Comparison of ENCODE assay signal across 8 cellular contexts in genomic region chr17:7716901-7717755, GRCh38. TPM values are rescaled to one million over a fixed set of nuclear protein-coding genes. Genes with fewer than 3 reads are reported as not detected.
DNase-seq lines count a peak whose midpoint lies in the region; ATAC-seq, FAIRE-seq and TF ChIP-seq lines count a peak whose summit lies in the region.

Gene DNAH2, plus strand, starts transcription at chr17:7717744. Its CDS starts 1,991 bp downstream, at chr17:7719735.

- H3K4me1 Mint-ChIP-seq in Calu3 (ENCODE audit: low read depth, unreplicated experiment) = peaks cover 17% of the 10 kb centered on the region

- peak within 1 kb of the TSS; percentile 50 for H3K9ac ChIP-seq in NT2/D1 (ENCODE audit: insufficient read length, low read depth)

- peaks cover 11% of the 10 kb centered on the region for H3K27me3 ChIP-seq in NT2/D1 (ENCODE audit: insufficient read depth, insufficient read length)
- H3K27me3 ChIP-seq in adrenal gland = peaks cover 6% of the 10 kb centered on the region
- H3K27me3 ChIP-seq in uterus = no peaks in the 10 kb centered on the region

- 0 to 2% (median 1%) methylated on average over 7 to 64 of the region's 64 CpGs for WGBS in adrenal gland, 4 donors

- DNase-seq in Calu3 (peak; percentile 77), HTR-8/SVneo (ENCODE audit: insufficient read length, low spot score) (peak; percentile 91), NT2/D1 (ENCODE audit: low read depth, low spot score) (peak; percentile 83), adrenal gland (peak; percentile 63 to 88 (median 79)), Right ventricle myocardium superior (peak; percentile 78), omental fat pad (ENCODE audit: low spot score) (no peak), uterus (peak; percentile 76 to 88)

- BruUV-seq in Calu3 (replicated peaks; lab: Mats Ljungman, UMichigan) = no TSS peak

- CTCF ChIA-PET in Calu3 (lab: Charles Lee) = interaction anchor here (0.6 to 1.6 kb wide), 3 partner anchors 30 to 157 kb away, joined by 3 to 4 read pairs (median 3); partner anchors contain the start of gene TP53

- H3K27ac Mint-ChIP-seq in Calu3 (ENCODE audit: unreplicated experiment) = peak within 1 kb of the TSS; percentile 36

- peak within 1 kb of the TSS; percentile 78 for H3K4me3 Mint-ChIP-seq in Calu3 (ENCODE audit: low read depth, unreplicated experiment)

- no peaks in the 10 kb centered on the region for H3K9me3 Mint-ChIP-seq in Calu3 (ENCODE audit: low read depth, unreplicated experiment)

- peak within 1 kb of the TSS in 1 of 5 donors; percentile 36 for H3K27ac ChIP-seq in adrenal gland
- peak within 1 kb of the TSS; percentile 15 to 71 for H3K27ac ChIP-seq in uterus

- peaks cover 99% of the 10 kb centered on the region for H3K27me3 Mint-ChIP-seq in Calu3 (ENCODE audit: unreplicated experiment)

- peak; percentile 18 for TF ChIP-seq CTCF in Calu3 (IDR thresholded peaks at IDR 0.05; ENCODE audit: unreplicated experiment)
- peak; percentile 20 to 53 (median 43) for TF ChIP-seq CTCF in adrenal gland (IDR thresholded peaks at IDR 0.05)
- TF ChIP-seq CTCF in omental fat pad (IDR thresholded peaks at IDR 0.05) = no peak
- peak; percentile 44 to 67 (median 50) for TF ChIP-seq CTCF in uterus (IDR thresholded peaks at IDR 0.05)

- peak; percentile 89 for FAIRE-seq in HTR-8/SVneo (lab: Jason Lieb, UNC)

- ATAC-seq in Right ventricle myocardium superior (ENCODE audit: poor library complexity) (peak; percentile 91), omental fat pad (ENCODE audit: low FRiP score) (peak; percentile 91), HG03342 (IDR thresholded peaks at IDR 0.05; ENCODE audit: unreplicated experiment) (no peak)

- TF ChIP-seq POLR2A in adrenal gland (IDR thresholded peaks at IDR 0.05) = peak in 1 of 2 donors; percentile 70
- peak in 1 of 2 donors; percentile 62 for TF ChIP-seq POLR2A in uterus (IDR thresholded peaks at IDR 0.05)

- H3K36me3 ChIP-seq in NT2/D1 (ENCODE audit: insufficient read depth, insufficient read length, low read length) = no peaks in the 10 kb centered on the region
- no peaks in the 10 kb centered on the region for H3K36me3 ChIP-seq in adrenal gland (replicated peaks in 1 of 2)
- H3K36me3 ChIP-seq in uterus = no peaks in the 10 kb centered on the region

- H3K4me1 ChIP-seq in NT2/D1 (ENCODE audit: insufficient read depth, insufficient read length) (peaks cover 22% of the 10 kb centered on the region), adrenal gland (replicated peaks in 1 of 2) (peaks cover 11 to 14% of the 10 kb centered on the region in 2 donors), uterus (peaks cover 0 to 3% of the 10 kb centered on the region in 2 donors)

- intact Hi-C loops in Calu3 (cut with micrococcal nuclease; ENCODE audit: unreplicated experiment) (no loop called here), adrenal gland (cut with DNase I) (no loop called here), Right ventricle myocardium superior (cut with DNase I) (no loop called here), uterus (cut with DNase I; ENCODE audit: low total_unique reads) (no loop called here)

- H3K4me3 ChIP-seq in NT2/D1 (ENCODE audit: insufficient read length, low read depth) = peak within 1 kb of the TSS; percentile 70
- peak within 1 kb of the TSS in 2 of 4 donors; percentile 20 to 65 for H3K4me3 ChIP-seq in adrenal gland
- H3K4me3 ChIP-seq in uterus = peak within 1 kb of the TSS; percentile 45 to 70

- H3K36me3 Mint-ChIP-seq in Calu3 (ENCODE audit: insufficient read depth, unreplicated experiment) = peaks cover 20% of the 10 kb centered on the region

- H3K9me3 ChIP-seq in NT2/D1 (ENCODE audit: insufficient read depth, low read length) (no peaks in the 10 kb centered on the region), adrenal gland (replicated peaks in 1 of 3) (no peaks in the 10 kb centered on the region), uterus (no peaks in the 10 kb centered on the region)

RNA-seq across cellular contexts. Expression of gene DNAH2, which starts in this region (rescaled TPM):
- total RNA-seq in Calu3 (2022) (0.26 and 0.51 TPM in 2 replicates), adrenal gland (under 1 TPM; 0.04 to 0.26 (median 0.12) TPM), Right ventricle myocardium superior (not detected), omental fat pad (under 1 TPM; 0.19 to 0.95 (median 0.65) TPM), uterus (1 to 10 TPM in 1 of 4 donors, under 1 TPM in 3; under 0.01 to 1.4 (median 0.48) TPM)
- polyA plus RNA-seq in adrenal gland = under 1 TPM; 0.02 to 0.08 (median 0.07) TPM

Comparison
In these comparisons a context has a peak if more than half of its experiments do, and no peak if none do; other contexts are left out.
1. Peak in DNase-seq in Calu3; RNA of the gene not detected or under 1 TPM.
2. Peak in DNase-seq in adrenal gland; RNA of the gene not detected or under 1 TPM.
3. Peak in DNase-seq and ATAC-seq in Right ventricle myocardium superior; RNA of the gene not detected or under 1 TPM.
4. Peak in ATAC-seq in omental fat pad; RNA of the gene not detected or under 1 TPM.
5. CTCF ChIP-seq: peak in Calu3 (single experiment), adrenal gland (6 of 6) and uterus (4 of 4); none in omental fat pad (0 of 3).